Comparison of ENCODE assay signal across 8 cellular contexts in the genomic region with DNA sequence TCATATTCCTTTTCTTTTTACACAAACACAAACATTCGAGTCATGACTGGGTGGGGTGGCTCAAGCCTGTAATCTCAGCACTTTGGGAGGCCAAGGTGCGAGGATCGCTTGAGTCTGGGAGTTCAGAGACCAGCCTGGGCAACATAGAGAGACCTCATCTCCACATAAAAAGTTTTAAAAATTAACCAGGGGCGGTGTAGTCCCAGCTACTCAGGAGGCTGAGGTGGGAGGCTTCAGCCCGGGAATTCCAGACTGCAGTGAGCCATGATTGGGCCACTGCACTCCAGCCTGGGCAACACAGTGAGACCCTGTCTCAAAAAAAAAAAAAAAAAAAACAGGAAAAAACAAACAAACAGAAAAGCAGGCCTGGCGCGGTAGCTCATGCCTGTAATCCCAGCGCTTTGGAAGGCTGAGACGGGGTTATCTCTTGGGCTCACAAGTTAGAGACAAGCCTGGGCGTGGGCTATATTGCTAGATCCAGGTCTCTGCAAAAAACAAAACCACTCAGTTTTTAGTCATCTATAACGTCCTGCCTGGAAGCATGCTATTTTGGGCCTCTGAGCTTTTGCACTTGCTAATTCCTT. TPM values are rescaled to one million over a fixed set of nuclear protein-coding genes. Genes with fewer than 3 reads are reported as not detected.
DNase-seq lines count a peak whose midpoint lies in the region; ATAC-seq and TF ChIP-seq lines count a peak whose summit lies in the region.

No MANE protein-coding gene starts in this region.

- H3K27ac Mint-ChIP-seq in Calu3 (ENCODE audit: unreplicated experiment), result peak overlapping the region; percentile 88

- peak overlapping the region; percentile 28 for H3K9ac ChIP-seq in trophoblast cell (ENCODE audit: low read length)

- H4K12ac ChIP-seq in trophoblast cell (ENCODE audit: low read depth, low read length), result peak overlapping the region; percentile 55

- TF ChIP-seq CTCF in Calu3 (IDR thresholded peaks at IDR 0.05; ENCODE audit: unreplicated experiment) (no peak), Peyer's patch (IDR thresholded peaks at IDR 0.05) (no peak), esophagus muscularis mucosa (IDR thresholded peaks at IDR 0.05) (no peak)

- CTCF ChIA-PET in Calu3 (lab: Charles Lee), result interaction anchor here (0.7 to 1.5 kb wide), 7 partner anchors 10 to 54 kb away, joined by 3 to 7 read pairs (median 4); partner anchors contain the start of genes GYS1, NUCB1 and RUVBL2

- WGBS in esophagus muscularis mucosa, result 51% methylated on average over 10 of the region's 11 CpGs
- no CpG with 5 or more reads among the region's 11 CpGs for WGBS in trophoblast cell (ENCODE audit: extremely low coverage, insufficient coverage, insufficient read length)

- H3K4me2 ChIP-seq in trophoblast cell (ENCODE audit: low read length), result peak overlapping the region; percentile 66

- peaks cover 0 to 13% (median 6%) of the 10 kb centered on the region in 4 donors for H3K4me1 ChIP-seq in Peyer's patch
- H3K4me1 ChIP-seq in esophagus muscularis mucosa, result peaks cover 13 to 24% (median 22%) of the 10 kb centered on the region in 4 donors
- peaks cover 8 to 16% of the 10 kb centered on the region in 2 experiments for H3K4me1 ChIP-seq in trophoblast cell (ENCODE audit: control insufficient read depth in 1 of 2, insufficient read depth in 2 of 2, low read length in 2 of 2)

- TF ChIP-seq POLR2A in Peyer's patch (IDR thresholded peaks at IDR 0.05), result no peak
- no peak for TF ChIP-seq POLR2A in esophagus muscularis mucosa (IDR thresholded peaks at IDR 0.05; ENCODE audit: low read depth)

- H3K4me1 Mint-ChIP-seq in Calu3 (ENCODE audit: low read depth, unreplicated experiment), result peaks cover 24% of the 10 kb centered on the region

- H3K27me3 ChIP-seq in Peyer's patch (no peaks in the 10 kb centered on the region), esophagus muscularis mucosa (no peaks in the 10 kb centered on the region), trophoblast cell (ENCODE audit: insufficient read depth, low read length) (no peaks in the 10 kb centered on the region)

- H3K27me3 Mint-ChIP-seq in Calu3 (ENCODE audit: unreplicated experiment), result no peaks in the 10 kb centered on the region

- intact Hi-C loops in Calu3 (cut with micrococcal nuclease; ENCODE audit: unreplicated experiment) (no loop called here), esophagus muscularis mucosa (cut with DNase I) (no loop called here)

- DNase-seq in Calu3, result no peak
- peak; percentile 35 to 73 (median 61) for DNase-seq in Peyer's patch
- no peak for DNase-seq in esophagus muscularis mucosa (ENCODE audit: extremely low spot score)
- DNase-seq in trophoblast cell, result no peak
- no peak for DNase-seq in central memory CD4-positive, alpha-beta T cell
- no peak for DNase-seq in EL

- H3K4me3 Mint-ChIP-seq in Calu3 (ENCODE audit: low read depth, unreplicated experiment), result peak overlapping the region; percentile 72

- H3K79me1 ChIP-seq in trophoblast cell (ENCODE audit: low read length), result peaks cover 14% of the 10 kb centered on the region

- H3K4me3 ChIP-seq in Peyer's patch, result peak overlapping the region; percentile 80 to 95 (median 86)
- peak overlapping the region; percentile 84 to 93 (median 90) for H3K4me3 ChIP-seq in esophagus muscularis mucosa
- H3K4me3 ChIP-seq in trophoblast cell (ENCODE audit: low read depth, low read length), result no peak overlapping the region

- H3K9me3 Mint-ChIP-seq in Calu3 (ENCODE audit: low read depth, unreplicated experiment), result no peaks in the 10 kb centered on the region

- no peak for TF ChIP-seq EP300 in esophagus muscularis mucosa (IDR thresholded peaks at IDR 0.05)

- peak overlapping the region; percentile 23 for H3K18ac ChIP-seq in trophoblast cell (ENCODE audit: low read length)

- no peak for ATAC-seq in GM18873 (IDR thresholded peaks at IDR 0.05; ENCODE audit: low FRiP score, unreplicated experiment)
- ATAC-seq in HG03135 (IDR thresholded peaks at IDR 0.05; ENCODE audit: unreplicated experiment), result no peak

- peak overlapping the region; percentile 89 for H4K8ac ChIP-seq in trophoblast cell (ENCODE audit: low read depth, low read length)

- peak overlapping the region; percentile 44 for H3K4ac ChIP-seq in trophoblast cell (ENCODE audit: low read depth, low read length)

- H2BK12ac ChIP-seq in trophoblast cell (ENCODE audit: low read length), result no peak overlapping the region

- H3K9me3 ChIP-seq in Peyer's patch (no peaks in the 10 kb centered on the region), esophagus muscularis mucosa (no peaks in the 10 kb centered on the region), trophoblast cell (ENCODE audit: insufficient read depth, low read depth, low read length) (no peaks in the 10 kb centered on the region)

- no peak overlapping the region for H3K14ac ChIP-seq in trophoblast cell (ENCODE audit: low read length)

- H4K91ac ChIP-seq in trophoblast cell (ENCODE audit: low read depth, low read length), result peak overlapping the region; percentile 48

- peak overlapping the region; percentile 91 for H2AFZ ChIP-seq in trophoblast cell (ENCODE audit: insufficient read depth, low read length, poor library complexity)

- H3K27ac ChIP-seq in Peyer's patch (peak overlapping the region; percentile 80 to 94 (median 87)), esophagus muscularis mucosa (replicated peaks in 1 of 4) (peak overlapping the region; percentile 84 to 93 (median 89)), trophoblast cell (ENCODE audit: low read depth, low read length) (peak overlapping the region; percentile 5)

- H2BK120ac ChIP-seq in trophoblast cell (ENCODE audit: insufficient read depth, low read length, poor library complexity), result no peak overlapping the region

- peaks cover 51% of the 10 kb centered on the region for H3K36me3 Mint-ChIP-seq in Calu3 (ENCODE audit: insufficient read depth, unreplicated experiment)

- BruUV-seq in Calu3 (replicated peaks; lab: Mats Ljungman, UMichigan), result TSS peak; percentile 64

- H3K79me2 ChIP-seq in trophoblast cell (ENCODE audit: control insufficient read depth, insufficient read depth, low read length, poor library complexity), result peaks cover 11% of the 10 kb centered on the region

- H2BK5ac ChIP-seq in trophoblast cell (ENCODE audit: low read depth, low read length, poor library complexity), result no peak overlapping the region

- H3K36me3 ChIP-seq in Peyer's patch (no peaks in the 10 kb centered on the region), esophagus muscularis mucosa (peaks cover 0 to 21% (median 2%) of the 10 kb centered on the region in 4 donors), trophoblast cell (ENCODE audit: control insufficient read depth in 1 of 2, insufficient read depth in 2 of 2, low read length in 2 of 2) (peaks cover 15 to 16% of the 10 kb centered on the region in 2 experiments)

- H3K23ac ChIP-seq in trophoblast cell (ENCODE audit: low read length), result no peak overlapping the region

- H2AK5ac ChIP-seq in trophoblast cell (ENCODE audit: low read length), result peak overlapping the region; percentile 15

RNA-seq across cellular contexts. Expression of gene BAX, which starts 0.6 kb away (rescaled TPM):
- 141 and 147 TPM in 2 replicates for total RNA-seq in Calu3 (2022)
- total RNA-seq in Peyer's patch, result 100 to 1,000 TPM in 3 of 4 donors, 10 to 100 TPM in 1; 71.0 to 138 (median 104) TPM
- total RNA-seq in esophagus muscularis mucosa, result 10 to 100 TPM; 39.0 to 50.4 (median 42.3) TPM
- 92.3 and 93.5 TPM in 2 replicates for polyA plus RNA-seq in trophoblast cell (2013)

RNA-seq across cellular contexts. Expression of gene FTL, which starts 11.0 kb away (rescaled TPM):
- total RNA-seq in Calu3 (2022), result 1,459 and 1,979 TPM in 2 replicates
- total RNA-seq in Peyer's patch, result 1,000 to 10,000 TPM; 5,249 to 9,852 (median 6,180) TPM
- total RNA-seq in esophagus muscularis mucosa, result 1,000 to 10,000 TPM; 3,246 to 4,339 (median 3,896) TPM
- polyA plus RNA-seq in trophoblast cell (2013), result 3,699 and 3,930 TPM in 2 replicates

RNA-seq across cellular contexts. Expression of gene DHDH, which starts 20.6 kb away (rescaled TPM):
- 2.1 and 5.3 TPM in 2 replicates for total RNA-seq in Calu3 (2022)
- 10 to 100 TPM in 3 of 4 donors, not detected in 1; 14.6 to 55.5 (median 45.9) TPM for total RNA-seq in Peyer's patch
- total RNA-seq in esophagus muscularis mucosa, result under 1 TPM in 1 of 4 donors, not detected in 3; 0.57 TPM
- polyA plus RNA-seq in trophoblast cell (2013), result 0.18 and 0.23 TPM in 2 replicates

RNA-seq across cellular contexts. Expression of gene GYS1, which starts 39.0 kb away (rescaled TPM):
- total RNA-seq in Calu3 (2022) (59.6 and 64.7 TPM in 2 replicates), Peyer's patch (10 to 100 TPM; 24.8 to 61.8 (median 44.0) TPM), esophagus muscularis mucosa (10 to 100 TPM; 33.3 to 39.3 (median 37.3) TPM)
- 64.3 and 68.6 TPM in 2 replicates for polyA plus RNA-seq in trophoblast cell (2013)

RNA-seq across cellular contexts. Expression of gene RUVBL2, which starts 39.6 kb away (rescaled TPM):
- total RNA-seq in Calu3 (2022) (184 and 199 TPM in 2 replicates), Peyer's patch (100 to 1,000 TPM in 1 of 4 donors, 10 to 100 TPM in 3; 34.2 to 111 (median 42.8) TPM), esophagus muscularis mucosa (100 to 1,000 TPM in 2 of 4 donors, 10 to 100 TPM in 2; 72.7 to 113 (median 97.6) TPM)
- polyA plus RNA-seq in trophoblast cell (2013), result 58.0 and 58.6 TPM in 2 replicates

Comparison
In these comparisons a context has a peak if more than half of its experiments do, and no peak if none do; other contexts are left out.
1. DNase-seq: peak in Peyer's patch (3 of 3); none in Calu3 (single experiment), esophagus muscularis mucosa (single experiment), trophoblast cell (0 of 2), central memory CD4-positive, alpha-beta T cell (single experiment) and EL (single experiment).
2. H3K27ac ChIP-seq: peak in every context shown above with its lines; median percentile 89 in esophagus muscularis mucosa; 87 in Peyer's patch; 5 in trophoblast cell.